8 cellular contexts compared by ENCODE assay signal in genomic region chr1:145475951-145476350, GRCh38. TPM values are rescaled to one million over a fixed set of nuclear protein-coding genes. Genes with fewer than 3 reads are reported as not detected.
DNase-seq lines count a peak whose midpoint lies in the region; ATAC-seq and TF ChIP-seq lines count a peak whose summit lies in the region.
"Not testable (repeated sequence)": the region's sequence is repeated elsewhere in the genome, so short reads cannot be mapped to it uniquely, and the experiment has no call there.

No MANE protein-coding gene starts in this region.

- not testable (repeated sequence) for H3K23ac ChIP-seq in neuronal stem cell (ENCODE audit: low read depth, low read length, poor library complexity)

- POLR2A ChIA-PET in T-cell (lab: Charles Lee), result not testable (repeated sequence)

- not testable (repeated sequence) for H3K79me2 ChIP-seq in fibroblast of lung (ENCODE audit: control insufficient read depth, insufficient read depth, low read length)

- no CpG with 5 or more reads among the region's 25 CpGs for WGBS in neuronal stem cell (ENCODE audit: extremely low coverage in 2 of 2, insufficient read length in 2 of 2, insufficient replicate concordance in 1 of 2), 2 donors

- H3K4me3 Mint-ChIP-seq in T-cell, result peak overlapping the region; percentile 25 to 70 (median 31)
- H3K4me3 Mint-ChIP-seq in activated T-cell treated with anti-CD3 and anti-CD28 coated beads, Interleukin-2, amount 50 U/mL, for 72 hours, result peak overlapping the region; percentile 83 to 86
- peak overlapping the region; percentile 83 to 90 for H3K4me3 Mint-ChIP-seq in stimulated activated naive CD8-positive, alpha-beta T cell treated with anti-CD3 and anti-CD28 coated beads, Interleukin-15, amount 100 ng/mL, for 72 hours

- H3K9me3 Mint-ChIP-seq in T-cell; activated T-cell treated with anti-CD3 and anti-CD28 coated beads, Interleukin-2, amount 50 U/mL, for 72 hours; stimulated activated naive CD8-positive, alpha-beta T cell treated with anti-CD3 and anti-CD28 coated beads, Interleukin-15, amount 100 ng/mL, for 72 hours: not testable (repeated sequence)

- H4K91ac ChIP-seq in neuronal stem cell (ENCODE audit: low read depth, low read length, poor library complexity), result not testable (repeated sequence)

- H4K8ac ChIP-seq in neuronal stem cell (ENCODE audit: low read depth, low read length), result not testable (repeated sequence)

- H3K79me1 ChIP-seq in neuronal stem cell (ENCODE audit: low read depth, low read length), result not testable (repeated sequence)

- H3K9me3 ChIP-seq in ES-I3 (ENCODE audit: control insufficient read depth, insufficient read depth, low read length); breast epithelium; fibroblast of lung (ENCODE audit: control insufficient read depth, insufficient read depth, low read depth, low read length); neuronal stem cell (replicated peaks in 1 of 2; ENCODE audit: control insufficient read depth in 2 of 2, insufficient read depth in 1 of 2, low read depth in 1 of 2, low read length in 2 of 2): not testable (repeated sequence)

- H4K20me1 ChIP-seq in fibroblast of lung (ENCODE audit: control insufficient read depth, extremely low read depth, insufficient read depth, low read length), result not testable (repeated sequence)

- not testable (repeated sequence) for H3K36me3 ChIP-seq in ES-I3 (ENCODE audit: insufficient read depth, low read length); breast epithelium; fibroblast of lung (ENCODE audit: control insufficient read depth, insufficient read depth, low read length); kidney epithelial cell (ENCODE audit: control insufficient read depth, insufficient read depth, low read length); neuronal stem cell (replicated peaks in 1 of 2; ENCODE audit: control insufficient read depth in 2 of 2, insufficient read depth in 2 of 2, low read length in 2 of 2)

- H3K4me1 ChIP-seq in ES-I3 (ENCODE audit: insufficient read depth, low read length); breast epithelium; fibroblast of lung (ENCODE audit: control insufficient read depth, extremely low read depth, insufficient read depth, low read length); neuronal stem cell (ENCODE audit: control insufficient read depth in 2 of 2, insufficient read depth in 1 of 2, low read depth in 1 of 2, low read length in 2 of 2): not testable (repeated sequence)

- H3K4ac ChIP-seq in neuronal stem cell (ENCODE audit: low read length), result not testable (repeated sequence)

- intact Hi-C loops in breast epithelium (cut with DNase I; ENCODE audit: low total_unique reads), result not testable (repeated sequence)

- H3K4me1 Mint-ChIP-seq in T-cell; activated T-cell treated with anti-CD3 and anti-CD28 coated beads, Interleukin-2, amount 50 U/mL, for 72 hours (ENCODE audit: low read depth); stimulated activated naive CD8-positive, alpha-beta T cell treated with anti-CD3 and anti-CD28 coated beads, Interleukin-15, amount 100 ng/mL, for 72 hours: not testable (repeated sequence)

- H3K4me2 ChIP-seq in fibroblast of lung (ENCODE audit: extremely low read depth, insufficient read depth, low read length), result peak overlapping the region; percentile 13
- peak overlapping the region; percentile 11 for H3K4me2 ChIP-seq in neuronal stem cell (ENCODE audit: insufficient read depth, low read length, poor library complexity, severe bottlenecking)

- H2BK12ac ChIP-seq in neuronal stem cell (ENCODE audit: low read length), result not testable (repeated sequence)

- not testable (repeated sequence) for H2BK120ac ChIP-seq in neuronal stem cell (ENCODE audit: low read depth, low read length)

- H2BK5ac ChIP-seq in neuronal stem cell (ENCODE audit: low read length), result not testable (repeated sequence)

- CTCF ChIA-PET in T-cell (lab: Charles Lee), result not testable (repeated sequence)

- DNase-seq in T-cell; activated T-cell treated with anti-CD3 and anti-CD28 coated beads, Interleukin-2, amount 50 U/mL, for 72 hours; breast epithelium (ENCODE audit: low spot score in 2 of 2); fibroblast of lung (ENCODE audit: low read depth in 2 of 2); kidney epithelial cell (ENCODE audit: low read depth); neuronal stem cell (ENCODE audit: low spot score); stimulated activated naive CD8-positive, alpha-beta T cell treated with anti-CD3 and anti-CD28 coated beads, Interleukin-15, amount 100 ng/mL, for 72 hours: not testable (repeated sequence)

- not testable (repeated sequence) for ATAC-seq in T-cell (replicated peaks in 1 of 4); activated T-cell treated with anti-CD3 and anti-CD28 coated beads, Interleukin-2, amount 50 U/mL, for 72 hours (replicated peaks in 1 of 2); stimulated activated naive CD8-positive, alpha-beta T cell treated with anti-CD3 and anti-CD28 coated beads, Interleukin-15, amount 100 ng/mL, for 72 hours

- not testable (repeated sequence) for H3K27me3 ChIP-seq in breast epithelium; fibroblast of lung (ENCODE audit: control insufficient read depth, insufficient read depth, low read length); kidney epithelial cell (ENCODE audit: control insufficient read depth, insufficient read depth, low read length); neuronal stem cell (ENCODE audit: control insufficient read depth in 3 of 3, insufficient read depth in 3 of 3, low read depth in 1 of 3, low read length in 3 of 3)

- not testable (repeated sequence) for TF ChIP-seq POLR2A in breast epithelium (IDR thresholded peaks at IDR 0.05)

- not testable (repeated sequence) for H3K27ac Mint-ChIP-seq in T-cell; activated T-cell treated with anti-CD3 and anti-CD28 coated beads, Interleukin-2, amount 50 U/mL, for 72 hours; stimulated activated naive CD8-positive, alpha-beta T cell treated with anti-CD3 and anti-CD28 coated beads, Interleukin-15, amount 100 ng/mL, for 72 hours

- H2AFZ ChIP-seq in fibroblast of lung (ENCODE audit: low read length), result not testable (repeated sequence)
- peak overlapping the region; percentile 75 for H2AFZ ChIP-seq in neuronal stem cell (ENCODE audit: low read length)

- not testable (repeated sequence) for H3K36me3 Mint-ChIP-seq in T-cell; activated T-cell treated with anti-CD3 and anti-CD28 coated beads, Interleukin-2, amount 50 U/mL, for 72 hours (ENCODE audit: insufficient read depth in 2 of 2)

- not testable (repeated sequence) for H3K14ac ChIP-seq in neuronal stem cell (ENCODE audit: low read length)

- H3K4me3 ChIP-seq in breast epithelium (peak overlapping the region in 2 of 3 donors; percentile 13 to 37), fibroblast of lung (replicated peaks in 1 of 4; ENCODE audit: control extremely low read depth in 1 of 4, insufficient read depth in 1 of 4, low read depth in 3 of 4, low read length in 4 of 4) (peak overlapping the region in 2 of 4 experiments; percentile 20 to 42), kidney epithelial cell (ENCODE audit: low read depth, low read length) (peak overlapping the region; percentile 37), neuronal stem cell (ENCODE audit: low read length in 2 of 2) (peak overlapping the region; percentile 41 to 77)

- peaks cover 9 to 12% of the 10 kb centered on the region in 2 donors for H3K27me3 Mint-ChIP-seq in T-cell
- H3K27me3 Mint-ChIP-seq in activated T-cell treated with anti-CD3 and anti-CD28 coated beads, Interleukin-2, amount 50 U/mL, for 72 hours (ENCODE audit: low read depth), result not testable (repeated sequence)
- H3K27me3 Mint-ChIP-seq in stimulated activated naive CD8-positive, alpha-beta T cell treated with anti-CD3 and anti-CD28 coated beads, Interleukin-15, amount 100 ng/mL, for 72 hours, result peaks cover 18% of the 10 kb centered on the region

- not testable (repeated sequence) for H3K18ac ChIP-seq in neuronal stem cell (ENCODE audit: low read length)

- not testable (repeated sequence) for H2BK15ac ChIP-seq in neuronal stem cell (ENCODE audit: low read length)

- not testable (repeated sequence) for H3K27ac ChIP-seq in breast epithelium; fibroblast of lung (ENCODE audit: insufficient read depth, low read length); neuronal stem cell (replicated peaks; ENCODE audit: low read length)

- not testable (repeated sequence) for TF ChIP-seq CTCF in breast epithelium (IDR thresholded peaks at IDR 0.05); fibroblast of lung (conservative IDR thresholded peaks at IDR 0.05 in 1 of 2, IDR thresholded peaks at IDR 0.05 in 1 of 2; ENCODE audit: low read depth in 1 of 2, low read length in 2 of 2); kidney epithelial cell (IDR thresholded peaks at IDR 0.05; ENCODE audit: insufficient read depth, low read length, poor library complexity, severe bottlenecking)

- H3K9ac ChIP-seq in ES-I3 (ENCODE audit: low read depth, low read length), result peak overlapping the region; percentile 50; the same call in 1 of the 2 replicates
- not testable (repeated sequence) for H3K9ac ChIP-seq in fibroblast of lung (ENCODE audit: insufficient read depth, low read length); neuronal stem cell (ENCODE audit: low read depth, low read length, poor library complexity)

- not testable (repeated sequence) for H2AK5ac ChIP-seq in neuronal stem cell (ENCODE audit: low read depth, low read length)

RNA-seq across cellular contexts. Expression of gene NBPF20, which starts 50.5 kb away (rescaled TPM):
- total RNA-seq in T-cell, result 1 to 10 TPM; 2.7 to 8.2 (median 3.9) TPM
- 1 to 10 TPM; 1.3 to 2.3 TPM for total RNA-seq in activated T-cell treated with anti-CD3 and anti-CD28 coated beads, Interleukin-2, amount 50 U/mL, for 72 hours
- total RNA-seq in breast epithelium, result 1 to 10 TPM; 2.5 to 4.3 (median 3.3) TPM
- total RNA-seq in fibroblast of lung, result 1.3 and 2.8 TPM in 2 replicates
- 2.5 and 2.7 TPM in 2 replicates for polyA plus RNA-seq in fibroblast of lung
- 1.9 and 2.0 TPM in 2 replicates for polyA plus RNA-seq in fibroblast of lung (2012)
- 0.48 and 4.7 TPM in 2 replicates for polyA minus RNA-seq in fibroblast of lung (ENCODE audit: low replicate concordance)
- 3.1 and 5.3 TPM in 2 replicates for total RNA-seq in kidney epithelial cell
- polyA plus RNA-seq in neuronal stem cell (2013, experiment 1 of 2), result 0.43 TPM
- polyA plus RNA-seq in neuronal stem cell (2013, experiment 2 of 2), result 0.50 TPM

Comparison
In these comparisons a context has a peak if more than half of its experiments do, and no peak if none do; other contexts are left out.
1. H3K4me3 Mint-ChIP-seq: peak in every context shown above with its lines; median percentile 86 in stimulated activated naive CD8-positive, alpha-beta T cell treated with anti-CD3 and anti-CD28 coated beads, Interleukin-15, amount 100 ng/mL, for 72 hours; 84 in activated T-cell treated with anti-CD3 and anti-CD28 coated beads, Interleukin-2, amount 50 U/mL, for 72 hours; 31 in T-cell.